8 cellular contexts compared by ENCODE assay signal in genomic region chr18:12838178-12838634, GRCh38. TPM values are rescaled to one million over a fixed set of nuclear protein-coding genes. Genes with fewer than 3 reads are reported as not detected.
DNase-seq lines count a peak whose midpoint lies in the region; ATAC-seq and TF ChIP-seq lines count a peak whose summit lies in the region.

No MANE protein-coding gene starts in this region.

- POLR2A ChIA-PET in HEK293T (lab: Yijun Ruan, JAX): interaction anchor here (0.9 kb wide), 1 partner anchor 45 kb away, joined by 3 read pairs; the partner anchor contains the start of gene PTPN2

- H3K4me3 ChIP-seq in AG09309 (ENCODE audit: control insufficient read depth, low read depth, low read length): peak overlapping the region; percentile 22

- H3K9me3 Mint-ChIP-seq in osteocyte (ENCODE audit: unreplicated experiment): no peaks in the 10 kb centered on the region

- H3K4me1 Mint-ChIP-seq in osteocyte (ENCODE audit: unreplicated experiment): peaks cover 34% of the 10 kb centered on the region

- ATAC-seq in esophagus mucosa: peak; percentile 83
- ATAC-seq in HG03135 (IDR thresholded peaks at IDR 0.05; ENCODE audit: unreplicated experiment): no peak

- H3K4me3 Mint-ChIP-seq in osteocyte (ENCODE audit: unreplicated experiment): peak overlapping the region; percentile 7

- DNase-seq in AG09309 (ENCODE audit: low read depth) (peak; percentile 89), HEK293T (ENCODE audit: extremely low spot score) (peak; percentile 13), SW 1271 (lab: John Stamatoyannopoulos, UW) (peak; percentile 52 to 78), osteocyte (ENCODE audit: extremely low spot score, unreplicated experiment) (no peak), GOT3 (lab: John Stamatoyannopoulos, UW) (no peak)
- DNase-seq in activated effector memory CD4-positive, alpha-beta T cell treated with anti-CD3 and anti-CD28 coated beads, Interleukin-2, amount 50 U/mL, for 16 hours: no peak

- H3K27me3 Mint-ChIP-seq in osteocyte (ENCODE audit: unreplicated experiment): no peaks in the 10 kb centered on the region

- peak overlapping the region; percentile 81 for H3K27ac Mint-ChIP-seq in osteocyte (ENCODE audit: unreplicated experiment)

- no peak for TF ChIP-seq CTCF in AG09309 (IDR thresholded peaks at IDR 0.05; ENCODE audit: control insufficient read depth, insufficient read depth, low read depth, low read length, missing control alignments)
- no peak for TF ChIP-seq CTCF in osteocyte (IDR thresholded peaks at IDR 0.05)

- CTCF ChIA-PET in HEK293T (lab: Yijun Ruan, JAX): interaction anchor here (1.0 kb wide), 1 partner anchor 17 kb away, joined by 3 read pairs; no protein-coding TSS in a partner anchor

- peaks cover 13% of the 10 kb centered on the region for H3K36me3 Mint-ChIP-seq in osteocyte (ENCODE audit: unreplicated experiment)

TF ChIP-seq in HEK293T, 16 proteins besides CTCF, POLR2A, EP300 and RAD21:
- TF ChIP-seq SUZ12 (IDR thresholded peaks at IDR 0.05) (no peak), HDGF (IDR thresholded peaks at IDR 0.05; ENCODE audit: borderline replicate concordance) (no peak), NFRKB (IDR thresholded peaks at IDR 0.05) (no peak), FOXA1 (IDR thresholded peaks at IDR 0.05) (no peak), L3MBTL2 (conservative IDR thresholded peaks at IDR 0.05) (no peak), SP1 (IDR thresholded peaks at IDR 0.05) (no peak), LEF1 (IDR thresholded peaks at IDR 0.05; ENCODE audit: borderline replicate concordance) (no peak), FOXM1 (IDR thresholded peaks at IDR 0.05; ENCODE audit: borderline replicate concordance) (no peak), CTBP1 (IDR thresholded peaks at IDR 0.05; ENCODE audit: borderline replicate concordance) (no peak), FOXK2 (IDR thresholded peaks at IDR 0.05) (no peak), ELF4 (IDR thresholded peaks at IDR 0.05) (no peak), PKNOX1 (IDR thresholded peaks at IDR 0.05) (no peak)
TF ChIP-seq in HEK293T: peak in this region for 0.

RNA-seq across cellular contexts. Expression of gene PTPN2, which starts 45.8 kb away (rescaled TPM):
- total RNA-seq in esophagus mucosa (24.9 TPM), osteocyte (27.1 and 28.6 TPM in 2 replicates)

Comparison
In these comparisons a context has a peak if more than half of its experiments do, and no peak if none do; other contexts are left out.
1. DNase-seq: peak in AG09309 (single experiment), HEK293T (single experiment) and SW 1271 (2 of 2); none in osteocyte (single experiment), activated effector memory CD4-positive, alpha-beta T cell treated with anti-CD3 and anti-CD28 coated beads, Interleukin-2, amount 50 U/mL, for 16 hours (single experiment) and GOT3 (single experiment).